ENCODE assay signal across 33 cellular contexts in genomic region chr6:2600363-2600762, GRCh38.
"Had no signal": no experiment of that assay in that cellular context is flagged by ENCODE, and none has a peak within 500 bp of the region (broad histone marks: within the 10 kb centered on the region; RNA-seq: fewer than 3 reads in every experiment).

No MANE protein-coding gene starts in this region.

- H3K27ac ChIP-seq: neutrophil, ovary, parathyroid adenoma, psoas muscle, skin epidermis, spleen, suprapubic skin, testis, tibial artery, transverse colon, upper lobe of right lung, uterus had no signal

- H3K36me3 ChIP-seq: neutrophil, ovary, spleen, suprapubic skin, tibial artery, transverse colon, upper lobe of right lung, uterus had no signal

- H3K9me3 ChIP-seq: neutrophil, ovary, psoas muscle, spleen, suprapubic skin, testis, tibial artery, transverse colon, upper lobe of right lung, uterus had no signal

- H3K4me3 Mint-ChIP-seq: naive thymus-derived CD8-positive, alpha-beta T cell; natural killer cell treated with Interleukin-12 subunit alpha and Interleukin-12 subunit beta and Interleukin-15 and Interleukin-18, amount 100 ng/mL, for 72 hours; nephron progenitor cell; neural crest cell; stimulated activated memory B cell treated with anti-CD40 and anti-IgM and Interleukin-4, amounts not matched to agents 10 μg/mL and 1 μg/mL and 100 μg/mL, for 72 hours; stimulated activated naive CD8-positive, alpha-beta T cell treated with anti-CD3 and anti-CD28 coated beads, Interleukin-15, amount 100 ng/mL, for 72 hours; type B pancreatic cell had no signal

- H3K4me3 ChIP-seq: ovary, psoas muscle, skin epidermis, smooth muscle cell, spleen, suprapubic skin, testis, tibial artery, transverse colon, upper lobe of right lung, uterus had no signal

- H3K27me3 Mint-ChIP-seq: progenitor cell of endocrine pancreas, type B pancreatic cell had no signal

- H3K79me2 ChIP-seq: parathyroid adenoma had no signal

- H3K4me1 ChIP-seq: parathyroid adenoma, psoas muscle, spleen, suprapubic skin, testis, tibial artery, transverse colon, upper lobe of right lung, uterus had no signal

- H2AFZ ChIP-seq: parathyroid adenoma had no signal

- H3K27ac Mint-ChIP-seq: naive thymus-derived CD8-positive, alpha-beta T cell; natural killer cell treated with Interleukin-12 subunit alpha and Interleukin-12 subunit beta and Interleukin-15 and Interleukin-18, amount 100 ng/mL, for 72 hours; nephron progenitor cell; progenitor cell of endocrine pancreas; stimulated activated memory B cell treated with anti-CD40 and anti-IgM and Interleukin-4, amounts not matched to agents 10 μg/mL and 1 μg/mL and 100 μg/mL, for 72 hours; stimulated activated naive CD8-positive, alpha-beta T cell treated with anti-CD3 and anti-CD28 coated beads, Interleukin-15, amount 100 ng/mL, for 72 hours; type B pancreatic cell had no signal

- H3K4me2 ChIP-seq: smooth muscle cell had no signal

- H3K9me3 Mint-ChIP-seq: natural killer cell treated with Interleukin-12 subunit alpha and Interleukin-12 subunit beta and Interleukin-15 and Interleukin-18, amount 100 ng/mL, for 72 hours; nephron progenitor cell; neural crest cell; stimulated activated memory B cell treated with anti-CD40 and anti-IgM and Interleukin-4, amounts not matched to agents 10 μg/mL and 1 μg/mL and 100 μg/mL, for 72 hours; stimulated activated naive CD8-positive, alpha-beta T cell treated with anti-CD3 and anti-CD28 coated beads, Interleukin-15, amount 100 ng/mL, for 72 hours had no signal

- H3K27me3 ChIP-seq: neutrophil, ovary, testis, tibial artery, uterus had no signal

- DNase-seq: naive thymus-derived CD8-positive, alpha-beta T cell; nephron progenitor cell; nucleus accumbens; ovary; posterior cingulate gyrus; psoas muscle; right cardiac atrium; spleen; stimulated activated CD4-positive, alpha-beta T cell treated with anti-CD3 and anti-CD28 coated beads, Interleukin-12 subunit alpha, Interleukin-12 subunit beta, amount 100 ng/mL, for 4 hours; stimulated activated CD4-positive, alpha-beta T cell treated with anti-CD3 and anti-CD28 coated beads, Interleukin-1b, Interleukin-23, amount 100 ng/mL, for 48 hours; stimulated activated CD4-positive, alpha-beta T cell treated with anti-CD3 and anti-CD28 coated beads, Interleukin-4, amount 100 ng/mL, for 1 hour; stimulated activated CD4-positive, alpha-beta T cell treated with anti-CD3 and anti-CD28 coated beads, Interleukin-4, amount 100 ng/mL, for 4 hours; stimulated activated CD8-positive, alpha-beta memory T cell treated with anti-CD3 and anti-CD28 coated beads, Interleukin-4, amount 100 ng/mL, for 48 hours; stimulated activated naive CD4-positive, alpha-beta T cell; stimulated activated naive CD8-positive, alpha-beta T cell treated with anti-CD3 and anti-CD28 coated beads, Interleukin-15, amount 100 ng/mL, for 72 hours; stimulated activated naive CD8-positive, alpha-beta T cell treated with anti-CD3 and anti-CD28 coated beads, Interleukin-15, Interleukin-2, amounts not matched to agents 100 U/mL and 50 U/mL, for 24 hours; substantia nigra; testis; tibial artery; transverse colon; upper lobe of right lung; uterus had no signal

- H3K36me3 Mint-ChIP-seq: naive thymus-derived CD8-positive, alpha-beta T cell; natural killer cell treated with Interleukin-12 subunit alpha and Interleukin-12 subunit beta and Interleukin-15 and Interleukin-18, amount 100 ng/mL, for 72 hours; stimulated activated memory B cell treated with anti-CD40 and anti-IgM and Interleukin-4, amounts not matched to agents 10 μg/mL and 1 μg/mL and 100 μg/mL, for 72 hours had no signal

- H3K4me1 Mint-ChIP-seq: naive thymus-derived CD8-positive, alpha-beta T cell; neural crest cell; stimulated activated memory B cell treated with anti-CD40 and anti-IgM and Interleukin-4, amounts not matched to agents 10 μg/mL and 1 μg/mL and 100 μg/mL, for 72 hours; stimulated activated naive CD8-positive, alpha-beta T cell treated with anti-CD3 and anti-CD28 coated beads, Interleukin-15, amount 100 ng/mL, for 72 hours had no signal

- ATAC-seq: naive thymus-derived CD8-positive, alpha-beta T cell; right cardiac atrium; sciatic nerve; stimulated activated memory B cell treated with anti-CD40 and anti-IgM and Interleukin-4, amounts not matched to agents 10 μg/mL and 1 μg/mL and 100 μg/mL, for 72 hours; stimulated activated naive CD8-positive, alpha-beta T cell treated with anti-CD3 and anti-CD28 coated beads, Interleukin-15, amount 100 ng/mL, for 72 hours; stimulated activated naive CD8-positive, alpha-beta T cell treated with anti-CD3 and anti-CD28 coated beads, Interleukin-15, Interleukin-2, amounts not matched to agents 100 U/mL and 50 U/mL, for 24 hours; upper lobe of right lung had no signal
